ENCODE assay signal across 8 cellular contexts in genomic region chr20:63696628-63697356, GRCh38. TPM values are rescaled to one million over a fixed set of nuclear protein-coding genes. Genes with fewer than 3 reads are reported as not detected.
DNase-seq lines count a peak whose midpoint lies in the region; ATAC-seq, FAIRE-seq and TF ChIP-seq lines count a peak whose summit lies in the region.

TNFRSF6B (plus strand) TSS chr20:63696652; CDS start chr20:63696768, 116 bp downstream.

- H3K9me1 ChIP-seq in keratinocyte (ENCODE audit: control insufficient read depth, extremely low read depth, insufficient read depth, low read length): no peaks in the 10 kb centered on the region

- H3K9ac ChIP-seq in Loucy (ENCODE audit: low read depth, low read length, poor library complexity, severe bottlenecking) (no peak within 1 kb of the TSS), keratinocyte (ENCODE audit: control insufficient read depth, extremely low read depth, insufficient read depth, low read length) (peak within 1 kb of the TSS; percentile 72)

- DNase-seq in brain microvascular endothelial cell: no peak
- DNase-seq in keratinocyte (ENCODE audit: low read depth, low spot score): no peak
- DNase-seq in COLO829 (ENCODE audit: low spot score): no peak
- no peak for DNase-seq in MG63

- H2AFZ ChIP-seq in Loucy (ENCODE audit: low read length) (no peak within 1 kb of the TSS), keratinocyte (ENCODE audit: control insufficient read depth, low read length) (no peak within 1 kb of the TSS)

- H3K27ac ChIP-seq in brain microvascular endothelial cell (peak within 1 kb of the TSS; percentile 12), keratinocyte (ENCODE audit: control insufficient read depth, insufficient read depth, low read length) (peak within 1 kb of the TSS; percentile 84)

- TF ChIP-seq CTCF in Loucy (conservative IDR thresholded peaks at IDR 0.05; ENCODE audit: low read length) (no peak), brain microvascular endothelial cell (IDR thresholded peaks at IDR 0.05; ENCODE audit: low read depth, low read length, missing control alignments) (no peak), keratinocyte (optimal IDR thresholded peaks at IDR 0.05 in 1 of 3, IDR thresholded peaks at IDR 0.05 in 1 of 3, conservative IDR thresholded peaks at IDR 0.05 in 1 of 3; ENCODE audit: extremely low read depth in 1 of 3, insufficient read depth in 2 of 3, low read length in 3 of 3) (peak in 1 of 3 experiments; percentile 7)

- no peaks in the 10 kb centered on the region for H3F3A ChIP-seq in Loucy (ENCODE audit: low read depth)

- H3K27me3 ChIP-seq in Loucy (ENCODE audit: insufficient read depth, low read length, poor library complexity, severe bottlenecking) (no peaks in the 10 kb centered on the region), brain microvascular endothelial cell (replicated peaks) (no peaks in the 10 kb centered on the region), keratinocyte (ENCODE audit: control insufficient read depth, extremely low read depth, insufficient read depth, low read length) (no peaks in the 10 kb centered on the region), MG63 (no peaks in the 10 kb centered on the region)

- H3K9me2 ChIP-seq in Loucy (replicated peaks; ENCODE audit: low read depth, low read length): no peaks in the 10 kb centered on the region

- H3K4me1 ChIP-seq in Loucy (ENCODE audit: insufficient read depth, low read length, poor library complexity, severe bottlenecking) (no peaks in the 10 kb centered on the region), keratinocyte (ENCODE audit: control insufficient read depth, extremely low read depth, insufficient read depth, low read length) (peaks cover 48% of the 10 kb centered on the region)

- no peak for FAIRE-seq in keratinocyte (lab: Jason Lieb, UNC)

- H3K9me3 ChIP-seq in Loucy (ENCODE audit: insufficient read depth, low read depth, low read length) (no peaks in the 10 kb centered on the region), keratinocyte (ENCODE audit: control insufficient read depth, low read depth, low read length) (no peaks in the 10 kb centered on the region), MG63 (0 out of 2 replicates have a peak, but pooled peaks cover 2% of the 10 kb centered on the region)

- no peak within 1 kb of the TSS for H3K4me3 ChIP-seq in Loucy (ENCODE audit: low read length, poor library complexity, severe bottlenecking)
- peak within 1 kb of the TSS; percentile 63 for H3K4me3 ChIP-seq in brain microvascular endothelial cell (ENCODE audit: low read depth, low read length)
- H3K4me3 ChIP-seq in keratinocyte (ENCODE audit: control insufficient read depth in 2 of 3, extremely low read depth in 1 of 3, insufficient read depth in 2 of 3, low read depth in 1 of 3, low read length in 3 of 3): peak within 1 kb of the TSS; percentile 55 to 92 (median 79)
- no peak within 1 kb of the TSS for H3K4me3 ChIP-seq in MG63

- H3K36me3 ChIP-seq in Loucy (ENCODE audit: insufficient read depth, low read length) (no peaks in the 10 kb centered on the region), brain microvascular endothelial cell (replicated peaks) (peaks cover 3% of the 10 kb centered on the region), keratinocyte (ENCODE audit: control insufficient read depth in 2 of 2, extremely low read depth in 1 of 2, insufficient read depth in 2 of 2, low read length in 2 of 2) (peaks cover 1 to 8% of the 10 kb centered on the region in 2 experiments), MG63 (peaks cover 43% of the 10 kb centered on the region)

- H3K36me3 Mint-ChIP-seq in stimulated activated naive CD8-positive, alpha-beta T cell treated with anti-CD3 and anti-CD28 coated beads, Interleukin-15, Interleukin-2, amounts not matched to agents 100 ng/mL and 50 ng/mL, for 24 hours (ENCODE audit: low read depth): peaks cover 10% of the 10 kb centered on the region

- H3K4me3 Mint-ChIP-seq in stimulated activated naive CD8-positive, alpha-beta T cell treated with anti-CD3 and anti-CD28 coated beads, Interleukin-15, Interleukin-2, amounts not matched to agents 100 ng/mL and 50 ng/mL, for 24 hours: peak within 1 kb of the TSS; percentile 13

- H3K79me2 ChIP-seq in Loucy (ENCODE audit: insufficient read depth, low read length) (no peaks in the 10 kb centered on the region), keratinocyte (ENCODE audit: control insufficient read depth, insufficient read depth, low read length) (peaks cover 16% of the 10 kb centered on the region)

- H4K20me1 ChIP-seq in Loucy (ENCODE audit: insufficient read depth, low read length, poor library complexity, severe bottlenecking) (no peaks in the 10 kb centered on the region), keratinocyte (ENCODE audit: control insufficient read depth, extremely low read depth, insufficient read depth, low read length) (no peaks in the 10 kb centered on the region)

- H3K27ac Mint-ChIP-seq in stimulated activated naive CD8-positive, alpha-beta T cell treated with anti-CD3 and anti-CD28 coated beads, Interleukin-15, Interleukin-2, amounts not matched to agents 100 ng/mL and 50 ng/mL, for 24 hours: no peak within 1 kb of the TSS

- no peaks in the 10 kb centered on the region for H3K27me3 Mint-ChIP-seq in stimulated activated naive CD8-positive, alpha-beta T cell treated with anti-CD3 and anti-CD28 coated beads, Interleukin-15, Interleukin-2, amounts not matched to agents 100 ng/mL and 50 ng/mL, for 24 hours

- H3K4me2 ChIP-seq in Loucy (ENCODE audit: low read depth, low read length, poor library complexity, severe bottlenecking) (peak within 1 kb of the TSS; percentile 34), keratinocyte (ENCODE audit: control insufficient read depth, extremely low read depth, insufficient read depth, low read depth, low read length) (peak within 1 kb of the TSS; percentile 99)

- peaks cover 35% of the 10 kb centered on the region for H3K4me1 Mint-ChIP-seq in stimulated activated naive CD8-positive, alpha-beta T cell treated with anti-CD3 and anti-CD28 coated beads, Interleukin-15, Interleukin-2, amounts not matched to agents 100 ng/mL and 50 ng/mL, for 24 hours (ENCODE audit: low read depth)

- no peaks in the 10 kb centered on the region for H3K9me3 Mint-ChIP-seq in stimulated activated naive CD8-positive, alpha-beta T cell treated with anti-CD3 and anti-CD28 coated beads, Interleukin-15, Interleukin-2, amounts not matched to agents 100 ng/mL and 50 ng/mL, for 24 hours

- in situ Hi-C loops in brain microvascular endothelial cell (cut with HindIII; ENCODE audit: low pct_ligation_motif_present, low sequenced_read_pairs): loop anchor here (25.0 kb wide), 1 partner anchor 109 kb away; no protein-coding TSS in a partner anchor

- dilution Hi-C loops in keratinocyte (cut with MboI; ENCODE audit: extremely low pct_ligation_motif_present, low sequenced_read_pairs): no loop called here

- ATAC-seq in HG03457 (IDR thresholded peaks at IDR 0.05; ENCODE audit: unreplicated experiment) (no peak), HG02938 (IDR thresholded peaks at IDR 0.05; ENCODE audit: unreplicated experiment) (no peak)

RNA-seq across cellular contexts. Expression of gene TNFRSF6B, which starts in this region (rescaled TPM):
- 51.9 to 151 TPM (median 58.1 TPM) in 3 replicates for polyA plus RNA-seq in keratinocyte
- polyA plus RNA-seq in keratinocyte (2011; ENCODE audit: low read depth): not detected
- polyA plus RNA-seq in keratinocyte (2011; cell fraction: cytosol; rRNA removed): 22.8 and 142 TPM in 2 replicates
- 36.9 and 60.1 TPM in 2 replicates for polyA plus RNA-seq in keratinocyte (2011; cell fraction: nucleus; rRNA removed)
- 0.62 and 194 TPM in 2 replicates for polyA plus RNA-seq in keratinocyte (2012; ENCODE audit: low replicate concordance)
- polyA minus RNA-seq in keratinocyte: 16.6 to 69.8 TPM (median 21.5 TPM) in 3 replicates
- 176 TPM for polyA minus RNA-seq in keratinocyte (2011; cell fraction: cytosol; rRNA and poly(A)+ RNA removed)
- 25.7 and 29.0 TPM in 2 replicates for polyA minus RNA-seq in keratinocyte (2011; cell fraction: nucleus; rRNA and poly(A)+ RNA removed)
- not detected in 2 replicates for total RNA-seq in MG63 (2014; rRNA removed; shearing (Covaris generic); ENCODE audit: low replicate concordance)

Comparison
In these comparisons a context has a peak if more than half of its experiments do, and no peak if none do; other contexts are left out.
1. H3K4me3 ChIP-seq: peak in brain microvascular endothelial cell (single experiment) and keratinocyte (3 of 3); none in Loucy (single experiment) and MG63 (single experiment).